25 cellular contexts compared by ENCODE assay signal in the genomic region with DNA sequence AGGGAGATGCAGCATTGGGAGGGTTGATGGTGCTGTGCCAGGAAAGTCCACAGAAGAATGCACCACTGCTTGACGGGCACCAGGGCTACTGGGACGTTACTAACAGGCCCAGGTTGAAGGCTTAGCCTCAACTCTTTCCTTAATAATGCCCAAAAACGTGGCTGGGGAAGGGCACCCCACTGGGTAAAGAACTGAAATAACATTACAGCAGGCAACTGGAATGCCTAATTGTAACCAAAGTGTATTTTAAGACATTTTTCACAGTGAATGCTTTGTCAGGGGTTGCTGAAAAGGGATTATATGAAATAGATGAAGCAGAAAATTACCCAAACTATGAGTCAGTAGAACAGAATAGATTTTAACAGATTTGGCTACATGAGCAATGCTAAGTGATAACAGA.
"Had no signal": no experiment of that assay in that cellular context is flagged by ENCODE, and none has a peak within 500 bp of the region (broad histone marks: within the 10 kb centered on the region; RNA-seq: fewer than 3 reads in every experiment).

No MANE protein-coding gene starts in this region.

- H3K27me3 Mint-ChIP-seq: activated B cell treated with CpG ODN at 0.5 μM for 24 hours; activated CD8-positive, alpha-beta memory T cell treated with anti-CD3 and anti-CD28 coated beads, Interleukin-2, amount 10 ng/mL, durations not matched to agents 7 days and 5 days; activated naive CD8-positive, alpha-beta T cell treated with anti-CD3 and anti-CD28 coated beads, Interleukin-2, amount 50 U/mL, for 24 hours had no signal

- H3K27ac Mint-ChIP-seq: activated B cell treated with CpG ODN at 0.5 μM for 24 hours; activated CD4-positive, alpha-beta T cell treated with anti-CD3 and anti-CD28 coated beads, Interleukin-2, amount 10 ng/mL, durations not matched to agents 24 days and 14 days; activated CD8-positive, alpha-beta memory T cell treated with anti-CD3 and anti-CD28 coated beads, Interleukin-2, amount 10 ng/mL, durations not matched to agents 7 days and 5 days; activated naive CD4-positive, alpha-beta T cell treated with anti-CD3 and anti-CD28 coated beads, Interleukin-2, amount 50 U/mL, for 72 hours; activated naive CD8-positive, alpha-beta T cell treated with anti-CD3 and anti-CD28 coated beads, Interleukin-2, amount 50 U/mL, for 24 hours; activated T-cell treated with anti-CD3 and anti-CD28 coated beads, Interleukin-2, amount 50 U/mL, for 24 hours; T-cell had no signal

- DNase-seq: activated B cell treated with CpG ODN at 0.5 μM for 24 hours; activated CD4-positive, alpha-beta T cell treated with anti-CD3 and anti-CD28 coated beads for 1 hour; activated CD4-positive, alpha-beta T cell treated with anti-CD3 and anti-CD28 coated beads, Interleukin-2, amount 10 ng/mL, durations not matched to agents 24 days and 14 days; activated CD4-positive, alpha-beta T cell treated with anti-CD3 and anti-CD28 coated beads, Interleukin-2, amount 50 U/mL, for 48 hours; activated CD8-positive, alpha-beta memory T cell treated with anti-CD3 and anti-CD28 coated beads, Interleukin-2, amount 10 ng/mL, durations not matched to agents 7 days and 5 days; activated effector memory CD4-positive, alpha-beta T cell treated with anti-CD3 and anti-CD28 coated beads, Interleukin-2, amount 50 U/mL, for 16 hours; activated naive CD4-positive, alpha-beta T cell treated with Interleukin-2 at 50 U/mL for 16 hours; activated naive CD8-positive, alpha-beta T cell treated with anti-CD3 and anti-CD28 coated beads, Interleukin-2, amount 50 U/mL, for 24 hours; activated T-cell treated with anti-CD3 and anti-CD28 coated beads, Interleukin-2, amount 50 U/mL, for 24 hours; amygdala; body of pancreas; MM.1S; NCI-H1105; NCI-H1436; NCI-H1694 treated with DMSO at 0.1 percent for 48 hours; NCI-H2029 treated with DMSO at 0.1 percent for 48 hours; NCI-H510A treated with DMSO at 0.1 percent for 48 hours; NCI-H69; PC-3; SHP77; T-cell; T-helper 2 cell; T1000 had no signal

- H3K27ac ChIP-seq: body of pancreas, cardiac muscle cell had no signal

- H3K36me3 ChIP-seq: cardiac muscle cell had no signal

- H3K9me3 Mint-ChIP-seq: activated B cell treated with CpG ODN at 0.5 μM for 24 hours; activated CD4-positive, alpha-beta T cell treated with anti-CD3 and anti-CD28 coated beads, Interleukin-2, amount 10 ng/mL, durations not matched to agents 24 days and 14 days; activated naive CD4-positive, alpha-beta T cell treated with anti-CD3 and anti-CD28 coated beads, Interleukin-2, amount 50 U/mL, for 72 hours; activated naive CD8-positive, alpha-beta T cell treated with anti-CD3 and anti-CD28 coated beads, Interleukin-2, amount 50 U/mL, for 24 hours; activated T-cell treated with anti-CD3 and anti-CD28 coated beads, Interleukin-2, amount 50 U/mL, for 24 hours; T-cell had no signal

- H3K4me1 ChIP-seq: body of pancreas had no signal

- H3K9me3 ChIP-seq: body of pancreas had no signal

- H3K4me3 Mint-ChIP-seq: activated B cell treated with CpG ODN at 0.5 μM for 24 hours; activated CD4-positive, alpha-beta T cell treated with anti-CD3 and anti-CD28 coated beads, Interleukin-2, amount 10 ng/mL, durations not matched to agents 24 days and 14 days; activated CD8-positive, alpha-beta memory T cell treated with anti-CD3 and anti-CD28 coated beads, Interleukin-2, amount 10 ng/mL, durations not matched to agents 7 days and 5 days; activated naive CD8-positive, alpha-beta T cell treated with anti-CD3 and anti-CD28 coated beads, Interleukin-2, amount 50 U/mL, for 24 hours; activated T-cell treated with anti-CD3 and anti-CD28 coated beads, Interleukin-2, amount 50 U/mL, for 24 hours; T-cell had no signal

- H3K36me3 Mint-ChIP-seq: activated CD8-positive, alpha-beta memory T cell treated with anti-CD3 and anti-CD28 coated beads, Interleukin-2, amount 10 ng/mL, durations not matched to agents 7 days and 5 days; activated naive CD4-positive, alpha-beta T cell treated with anti-CD3 and anti-CD28 coated beads, Interleukin-2, amount 50 U/mL, for 72 hours; T-cell had no signal

- H3K4me3 ChIP-seq: body of pancreas, cardiac muscle cell had no signal

- H3K27me3 ChIP-seq: body of pancreas, cardiac muscle cell had no signal

- H3K4me1 Mint-ChIP-seq: activated B cell treated with CpG ODN at 0.5 μM for 24 hours; activated CD4-positive, alpha-beta T cell treated with anti-CD3 and anti-CD28 coated beads, Interleukin-2, amount 10 ng/mL, durations not matched to agents 24 days and 14 days; activated CD8-positive, alpha-beta memory T cell treated with anti-CD3 and anti-CD28 coated beads, Interleukin-2, amount 10 ng/mL, durations not matched to agents 7 days and 5 days; activated naive CD8-positive, alpha-beta T cell treated with anti-CD3 and anti-CD28 coated beads, Interleukin-2, amount 50 U/mL, for 24 hours; T-cell had no signal
